ENCODE assay signal across 8 cellular contexts in the genomic region with DNA sequence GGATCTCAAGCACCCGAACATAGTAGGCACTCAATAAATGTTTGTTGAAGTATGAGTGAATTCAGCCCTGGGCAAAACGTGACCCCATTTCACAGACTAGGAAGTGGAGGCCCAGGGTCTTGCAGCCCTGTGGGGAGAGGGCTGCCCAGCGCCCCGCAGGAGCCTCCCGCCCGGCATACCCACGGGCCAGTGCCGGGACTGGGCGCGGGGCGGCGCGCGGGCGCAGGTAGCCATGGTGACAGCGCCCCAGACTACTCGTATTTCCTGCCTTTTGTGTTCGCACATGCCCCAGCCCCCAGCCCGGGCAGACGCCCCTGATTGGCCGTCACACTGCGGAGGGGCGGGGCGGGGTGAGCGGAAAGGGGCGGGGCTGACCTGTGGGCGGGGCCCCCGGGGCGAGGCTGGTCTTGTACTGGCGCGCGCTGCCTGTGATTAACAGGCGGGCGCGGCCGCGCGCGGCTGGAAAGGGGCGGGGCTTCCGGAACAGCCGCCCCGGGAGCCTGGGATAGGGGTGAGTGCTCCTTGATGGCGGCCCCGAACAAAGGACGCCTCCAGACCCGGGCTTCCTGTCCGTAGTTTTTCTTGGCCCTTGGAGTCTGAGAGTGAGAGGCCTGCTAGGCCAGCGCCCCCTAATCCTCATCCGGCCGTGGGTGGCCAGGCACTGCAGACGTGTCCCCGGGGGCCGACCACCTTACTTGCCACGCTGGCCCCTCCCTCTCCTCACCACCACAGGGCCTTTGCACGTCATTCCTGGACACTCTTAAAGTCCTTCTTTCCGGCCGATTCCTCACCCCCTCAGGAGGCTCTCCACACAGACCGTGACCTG.
DNase-seq lines count a peak whose midpoint lies in the region; ATAC-seq and TF ChIP-seq lines count a peak whose summit lies in the region.

No MANE protein-coding gene starts in this region.

- H3K36me3 ChIP-seq in CD8-positive, alpha-beta T cell (ENCODE audit: insufficient read depth, low read length) = no peaks in the 10 kb centered on the region
- H3K36me3 ChIP-seq in OCI-LY7 (ENCODE audit: insufficient read depth, low read length) = peaks cover 6% of the 10 kb centered on the region; the same call in 1 of the 2 replicates
- H3K36me3 ChIP-seq in mucosa of rectum (ENCODE audit: control insufficient read depth in 2 of 2, insufficient read depth in 2 of 2, low read length in 2 of 2) = no peaks in the 10 kb centered on the region

- H3K9me3 ChIP-seq in CD8-positive, alpha-beta T cell (ENCODE audit: low read length) = no peaks in the 10 kb centered on the region
- H3K9me3 ChIP-seq in OCI-LY7 (ENCODE audit: low read length) (no peaks in the 10 kb centered on the region), mucosa of rectum (ENCODE audit: control insufficient read depth in 2 of 2, low read length in 2 of 2) (no peaks in the 10 kb centered on the region)

- peaks cover 2% of the 10 kb centered on the region for H3K36me3 Mint-ChIP-seq in CD8-positive, alpha-beta T cell

- peak overlapping the region; percentile 75 for H3K4me3 ChIP-seq in CD8-positive, alpha-beta T cell (ENCODE audit: low read depth, low read length)
- H3K4me3 ChIP-seq in HL-60 (replicated peaks; ENCODE audit: insufficient read depth, low read length) = peak overlapping the region; percentile 51
- H3K4me3 ChIP-seq in OCI-LY7 (ENCODE audit: low read depth, low read length, poor library complexity, severe bottlenecking) = peak overlapping the region; percentile 74
- peak overlapping the region; percentile 73 for H3K4me3 ChIP-seq in epithelial cell of proximal tubule (ENCODE audit: low read depth, low read length)
- H3K4me3 ChIP-seq in mucosa of rectum (ENCODE audit: low read length in 2 of 2) = peak overlapping the region; percentile 80 to 87

- peaks cover 82% of the 10 kb centered on the region for H3K4me1 Mint-ChIP-seq in CD8-positive, alpha-beta T cell (ENCODE audit: low read depth)

- POLR2A ChIA-PET in CD8-positive, alpha-beta T cell (lab: Charles Lee) = interaction anchor here (1.5 kb wide), 1 partner anchor 41 kb away, joined by 3 read pairs; no protein-coding TSS in a partner anchor
- POLR2A ChIA-PET in OCI-LY7 (lab: Charles Lee) = no interaction called here

- no peaks in the 10 kb centered on the region for H3K27me3 Mint-ChIP-seq in CD8-positive, alpha-beta T cell (ENCODE audit: low read depth)

- H3K9me3 Mint-ChIP-seq in CD8-positive, alpha-beta T cell = no peaks in the 10 kb centered on the region

- peak overlapping the region; percentile 96 for H3K27ac ChIP-seq in CD8-positive, alpha-beta T cell (ENCODE audit: low read depth, low read length)
- peak overlapping the region; percentile 93 for H3K27ac ChIP-seq in HL-60 (replicated peaks)
- peak overlapping the region; percentile 98 for H3K27ac ChIP-seq in OCI-LY7 (ENCODE audit: low read depth, low read length, poor library complexity, severe bottlenecking)
- peak overlapping the region; percentile 82 to 91 for H3K27ac ChIP-seq in mucosa of rectum (ENCODE audit: low read depth in 2 of 2, low read length in 2 of 2)

- CTCF ChIA-PET in CD8-positive, alpha-beta T cell (lab: Charles Lee) = interaction anchor here (0.5 kb wide), 1 partner anchor 17 kb away, joined by 3 read pairs; no protein-coding TSS in a partner anchor
- CTCF ChIA-PET in OCI-LY7 (lab: Charles Lee; ENCODE audit: unreplicated experiment) = no interaction called here

- no peaks in the 10 kb centered on the region for H3K9me2 ChIP-seq in OCI-LY7 (ENCODE audit: insufficient read depth, low read length)

- H3K4me1 ChIP-seq in CD8-positive, alpha-beta T cell (ENCODE audit: insufficient read depth, low read length) = peaks cover 78% of the 10 kb centered on the region
- H3K4me1 ChIP-seq in OCI-LY7 (ENCODE audit: insufficient read depth, low read length, poor library complexity, severe bottlenecking) (peaks cover 88% of the 10 kb centered on the region), mucosa of rectum (ENCODE audit: control insufficient read depth in 2 of 2, insufficient read depth in 2 of 2, low read length in 2 of 2) (peaks cover 16 to 28% of the 10 kb centered on the region in 2 donors)

- H3K4me2 ChIP-seq in OCI-LY7 (ENCODE audit: low read length) = peak overlapping the region; percentile 91

- H2AFZ ChIP-seq in OCI-LY7 (ENCODE audit: low read length) = peak overlapping the region; percentile 13; the same call in 1 of the 2 replicates

- no peaks in the 10 kb centered on the region for H4K20me1 ChIP-seq in OCI-LY7 (ENCODE audit: insufficient read depth, low read length)

- DNase-seq in CD8-positive, alpha-beta T cell = peak; percentile 95 to 98 (median 98)
- DNase-seq in HL-60 (ENCODE audit: low read depth in 1 of 2, low spot score in 1 of 2) = peak; percentile 77 to 88
- DNase-seq in OCI-LY7 (ENCODE audit: low spot score) = peak; percentile 96
- DNase-seq in activated T-cell treated with anti-CD3 and anti-CD28 coated beads, Interleukin-2, amount 50 U/mL, for 1 hour = peak; percentile 98
- no peak for DNase-seq in epithelial cell of proximal tubule (ENCODE audit: low read depth)
- peak; percentile 94 for DNase-seq in stimulated activated CD8-positive, alpha-beta memory T cell treated with anti-CD3 and anti-CD28 coated beads, Interleukin-4, amount 100 ng/mL, for 24 hours (ENCODE audit: low read depth)

- TF ChIP-seq CTCF in CD8-positive, alpha-beta T cell (IDR thresholded peaks at IDR 0.05) = no peak
- TF ChIP-seq CTCF in HL-60 (IDR thresholded peaks at IDR 0.05; ENCODE audit: insufficient read depth, low read length) (no peak), OCI-LY7 (conservative IDR thresholded peaks at IDR 0.05; ENCODE audit: low read length) (peak; percentile 70), epithelial cell of proximal tubule (conservative IDR thresholded peaks at IDR 0.05; ENCODE audit: low read depth, low read length) (peak; percentile 33)

- H3K9ac ChIP-seq in mucosa of rectum (ENCODE audit: low read depth in 1 of 2, low read length in 2 of 2) = peak overlapping the region; percentile 77 to 91

- no peaks in the 10 kb centered on the region for H3K27me3 ChIP-seq in CD8-positive, alpha-beta T cell (ENCODE audit: insufficient read depth, low read length)
- H3K27me3 ChIP-seq in HL-60 (ENCODE audit: insufficient read depth, poor library complexity, severe bottlenecking) (no peaks in the 10 kb centered on the region), mucosa of rectum (ENCODE audit: control insufficient read depth in 2 of 2, insufficient read depth in 2 of 2, low read length in 2 of 2) (no peaks in the 10 kb centered on the region)

- BruUV-seq in OCI-LY7 (replicated peaks; lab: Mats Ljungman, UMichigan) = no TSS peak

- intact Hi-C loops in CD8-positive, alpha-beta T cell (cut with DNase I, micrococcal nuclease) = loop anchor here (1.0 to 5.0 kb wide), 18 partner anchors 14 to 565 kb away; partner anchors contain the start of genes ATPAF2 (in 2 of the 2), GID4 (in 2 of the 2), SREBF1 (in 2 of the 2) and DRC3 (in 1 of the 2)
- intact Hi-C loops in OCI-LY7 (cut with micrococcal nuclease; ENCODE audit: unreplicated experiment) = loop anchor here (1.0 kb wide), 3 partner anchors 33 to 71 kb away; no protein-coding TSS in a partner anchor

- peak overlapping the region; percentile 99 for H3K27ac Mint-ChIP-seq in CD8-positive, alpha-beta T cell

- H3K79me2 ChIP-seq in OCI-LY7 (ENCODE audit: insufficient read depth, low read depth, low read length) = peaks cover 36% of the 10 kb centered on the region

- peak overlapping the region; percentile 90 for H3K4me3 Mint-ChIP-seq in CD8-positive, alpha-beta T cell

- peak; percentile 84 for ATAC-seq in CD8-positive, alpha-beta T cell
- ATAC-seq in GM19463 (IDR thresholded peaks at IDR 0.05; ENCODE audit: unreplicated experiment) = peak; percentile 85

Comparison
In these comparisons a context has a peak if more than half of its experiments do, and no peak if none do; other contexts are left out.
1. CTCF ChIP-seq: peak in OCI-LY7 (single experiment) and epithelial cell of proximal tubule (single experiment); none in CD8-positive, alpha-beta T cell (single experiment) and HL-60 (single experiment).
2. Peak in every context shown above with its lines, with median percentiles within 50 percentile points of each other: H3K27ac ChIP-seq and H3K4me3 ChIP-seq.